In the genomic region with DNA sequence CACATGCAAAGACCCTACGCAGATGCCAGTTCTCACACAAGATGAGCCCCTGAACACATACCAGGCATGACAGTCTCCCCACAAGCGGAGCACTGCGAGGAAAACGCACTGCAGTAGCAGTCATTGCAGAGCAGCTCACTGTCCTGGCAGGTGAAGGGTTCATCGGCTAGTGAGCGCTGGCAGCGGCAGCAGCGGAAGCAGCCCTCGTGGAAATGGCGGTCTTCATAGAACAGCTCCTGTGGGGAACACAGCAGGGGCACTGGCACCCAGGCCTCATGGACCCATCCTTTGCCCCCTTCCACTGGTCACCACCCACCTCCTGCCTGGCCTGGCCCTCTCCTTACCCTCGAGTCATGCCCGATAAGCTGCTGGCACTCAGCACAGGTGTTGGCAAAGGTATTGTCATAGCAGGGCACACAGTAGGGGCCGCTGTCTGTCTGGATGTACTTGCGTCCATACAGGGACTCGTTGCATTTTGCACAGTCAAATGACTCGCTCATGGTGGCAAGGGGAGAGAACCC, we compare ENCODE assay signal across 11 cellular contexts. TPM values are rescaled to one million over a fixed set of nuclear protein-coding genes. Genes with fewer than 3 reads are reported as not detected.
DNase-seq lines count a peak whose midpoint lies in the region; ATAC-seq, FAIRE-seq and TF ChIP-seq lines count a peak whose summit lies in the region.
"Had no signal": no experiment of that assay in that cellular context is flagged by ENCODE, and none has a peak within 500 bp of the region (broad histone marks: within the 10 kb centered on the region; RNA-seq: fewer than 3 reads in every experiment).

No MANE protein-coding gene starts in this region.

- peaks cover 6% of the 10 kb centered on the region for H3K36me3 Mint-ChIP-seq in activated CD4-positive, alpha-beta T cell treated with anti-CD3 and anti-CD28 coated beads, Interleukin-2, amount 10 ng/mL, durations not matched to agents 7 days and 5 days (ENCODE audit: low read depth)
- H3K36me3 Mint-ChIP-seq: memory B cell had no signal

- H3K4me3 ChIP-seq in K562 (peak overlapping the region; percentile 65), mesodermal cell (ENCODE audit: extremely low read depth, insufficient read depth, low read length, poor library complexity, severe bottlenecking) (peak overlapping the region; percentile 11), thymus (ENCODE audit: low read length) (no peak overlapping the region)

- 66% methylated on average over 16 of the region's 16 CpGs for WGBS in K562 (ENCODE audit: insufficient coverage, low coverage, missing lambda C conversion rate)
- WGBS in mesodermal cell (ENCODE audit: insufficient coverage in 2 of 2), 2 experiments = 90 to 92% methylated on average over 16 of the region's 16 CpGs
- WGBS in thymus = 87% methylated on average over 16 of the region's 16 CpGs

- TF ChIP-seq POLR2A in K562 (conservative IDR thresholded peaks at IDR 0.05) = no peak

- peaks cover 82% of the 10 kb centered on the region for H3K36me3 ChIP-seq in K562 (ENCODE audit: control insufficient read depth, insufficient read depth, low read length)
- peaks cover 69% of the 10 kb centered on the region for H3K36me3 ChIP-seq in mesodermal cell (ENCODE audit: control insufficient read depth, insufficient read depth, low read length)
- no peaks in the 10 kb centered on the region for H3K36me3 ChIP-seq in thymus (ENCODE audit: control insufficient read depth, insufficient read depth)

- H3K9me3 Mint-ChIP-seq in activated CD4-positive, alpha-beta T cell treated with anti-CD3 and anti-CD28 coated beads, Interleukin-2, amount 10 ng/mL, durations not matched to agents 7 days and 5 days = no peaks in the 10 kb centered on the region
- H3K9me3 Mint-ChIP-seq: memory B cell had no signal

- H3K4me3 Mint-ChIP-seq in activated CD4-positive, alpha-beta T cell treated with anti-CD3 and anti-CD28 coated beads, Interleukin-2, amount 10 ng/mL, durations not matched to agents 7 days and 5 days = no peak overlapping the region
- H3K4me3 Mint-ChIP-seq: memory B cell had no signal

- H3K9me3 ChIP-seq in K562 (replicated peaks; ENCODE audit: control insufficient read depth, insufficient read depth, low read depth, low read length) (no peaks in the 10 kb centered on the region), mesodermal cell (ENCODE audit: control insufficient read depth, low read length) (no peaks in the 10 kb centered on the region), thymus (ENCODE audit: control insufficient read depth) (no peaks in the 10 kb centered on the region)

- peak overlapping the region; percentile 82 to 90 for H3K9ac ChIP-seq in K562 (ENCODE audit: insufficient read depth in 1 of 2, low read depth in 2 of 2, low read length in 2 of 2)

- POLR2A ChIA-PET in activated CD4-positive, alpha-beta T cell treated with anti-CD3 and anti-CD28 coated beads, Interleukin-2, amount 10 ng/mL, durations not matched to agents 7 days and 5 days (lab: Charles Lee) = no interaction called here
- POLR2A ChIA-PET in K562 (lab: Yijun Ruan, JAX) = interaction anchor here (0.6 to 5.9 kb wide), 3 partner anchors 13 to 436 kb away, joined by 3 to 66 read pairs (median 4); partner anchors contain the start of gene UTP11

- DNase-seq in activated CD4-positive, alpha-beta T cell treated with anti-CD3 and anti-CD28 coated beads, Interleukin-2, amount 10 ng/mL, durations not matched to agents 7 days and 5 days = no peak
- DNase-seq in activated CD4-positive, alpha-beta T cell treated with anti-CD3 and anti-CD28 coated beads for 4 hours = no peak
- DNase-seq in K562 (ENCODE audit: extremely low read depth in 1 of 4, low spot score in 3 of 4) (no peak), HPDE6-E6E7 (ENCODE audit: extremely low spot score) (no peak), NK-92 (lab: John Stamatoyannopoulos, UW; ENCODE audit: unreplicated experiment) (no peak)
- DNase-seq: SHP77 treated with DMSO at 0.1 percent for 48 hours; stimulated activated naive CD4-positive, alpha-beta T cell had no signal

- peak overlapping the region; percentile 43; the same call in 1 of the 2 replicates for H2AFZ ChIP-seq in K562 (ENCODE audit: low read depth, low read length)

- H3K4me1 Mint-ChIP-seq in activated CD4-positive, alpha-beta T cell treated with anti-CD3 and anti-CD28 coated beads, Interleukin-2, amount 10 ng/mL, durations not matched to agents 7 days and 5 days = peaks cover 54% of the 10 kb centered on the region

- TF ChIP-seq CTCF in K562 (IDR thresholded peaks at IDR 0.05 in 2 of 3, conservative IDR thresholded peaks at IDR 0.05 in 1 of 3; ENCODE audit: insufficient read depth in 2 of 3, low read depth in 1 of 3, low read length in 3 of 3) = peak in 2 of 3 experiments; percentile 21 to 23; a peak in 1 of 6 replicates

- peaks cover 68% of the 10 kb centered on the region for H3K79me2 ChIP-seq in K562 (ENCODE audit: control insufficient read depth, insufficient read depth, low read length)

- ATAC-seq in K562 = peak; percentile 40
- ATAC-seq in HG02884 (IDR thresholded peaks at IDR 0.05; ENCODE audit: unreplicated experiment) = no peak

- 0 out of 2 replicates have a peak, but pooled peaks cover 7% of the 10 kb centered on the region for H4K20me1 ChIP-seq in K562 (replicated peaks; ENCODE audit: control insufficient read depth, insufficient read depth, low read length)

- no peak for FAIRE-seq in K562 (lab: Jason Lieb, UNC)

- H3K27ac ChIP-seq in K562 (ENCODE audit: extremely low read depth, low read depth, low read length) (peak overlapping the region; percentile 96), mesodermal cell (ENCODE audit: low read depth, low read length, severe bottlenecking) (peak overlapping the region; percentile 100), thymus (ENCODE audit: low read depth) (peak overlapping the region; percentile 46)

- H3K27me3 Mint-ChIP-seq in activated CD4-positive, alpha-beta T cell treated with anti-CD3 and anti-CD28 coated beads, Interleukin-2, amount 10 ng/mL, durations not matched to agents 7 days and 5 days = no peaks in the 10 kb centered on the region

- H3K4me2 ChIP-seq in K562 (ENCODE audit: insufficient read depth, low read length) = peak overlapping the region; percentile 80

- no peaks in the 10 kb centered on the region for H3K27me3 ChIP-seq in K562 (ENCODE audit: control insufficient read depth in 2 of 2, insufficient read depth in 2 of 2, low read length in 2 of 2)
- no peaks in the 10 kb centered on the region for H3K27me3 ChIP-seq in thymus (ENCODE audit: control insufficient read depth, insufficient read depth)

- intact Hi-C loops in K562 (cut with micrococcal nuclease) = no loop called here

- peak in 1 of 2 experiments; percentile 16; a peak in 1 of 4 replicates for TF ChIP-seq RAD21 in K562 (CRISPR knock-in tag; conservative IDR thresholded peaks at IDR 0.05 in 1 of 2, IDR thresholded peaks at IDR 0.05 in 1 of 2)

- no peak for TF ChIP-seq EP300 in K562 (IDR thresholded peaks at IDR 0.05; ENCODE audit: low read length)

- H3K4me1 ChIP-seq in K562 (replicated peaks in 1 of 2; ENCODE audit: control insufficient read depth in 2 of 2, insufficient read depth in 2 of 2, low read length in 2 of 2) = peaks cover 51 to 73% of the 10 kb centered on the region in 2 experiments
- peaks cover 56% of the 10 kb centered on the region for H3K4me1 ChIP-seq in mesodermal cell (ENCODE audit: control insufficient read depth, insufficient read depth, low read length, poor library complexity, severe bottlenecking)
- H3K4me1 ChIP-seq in thymus (ENCODE audit: control insufficient read depth, insufficient read depth, low read length) = peaks cover 8% of the 10 kb centered on the region

- BruUV-seq in K562 (replicated peaks; lab: Mats Ljungman, UMichigan) = no TSS peak

- peak overlapping the region; percentile 90 for H3K27ac Mint-ChIP-seq in activated CD4-positive, alpha-beta T cell treated with anti-CD3 and anti-CD28 coated beads, Interleukin-2, amount 10 ng/mL, durations not matched to agents 7 days and 5 days
- H3K27ac Mint-ChIP-seq: memory B cell had no signal

- H3K9me1 ChIP-seq in K562 (ENCODE audit: control insufficient read depth, insufficient read depth, low read length) = peaks cover 2% of the 10 kb centered on the region

- CTCF ChIA-PET in activated CD4-positive, alpha-beta T cell treated with anti-CD3 and anti-CD28 coated beads, Interleukin-2, amount 10 ng/mL, durations not matched to agents 7 days and 5 days (lab: Charles Lee) = interaction anchor here (4.3 kb wide), 1 partner anchor 8 kb away, joined by 18 read pairs; the partner anchor contains the start of gene SF3A3
- CTCF ChIA-PET in K562 (lab: Yijun Ruan, JAX; ENCODE audit: low intra/inter-chr PET ratio) = no interaction called here

- in situ Hi-C loops in K562 (cut with MboI) = no loop called here

RNA-seq across cellular contexts. Expression of gene FHL3, which starts 6.3 kb away (rescaled TPM):
- 1 to 10 TPM; 9.8 to 9.9 TPM for total RNA-seq in activated CD4-positive, alpha-beta T cell treated with anti-CD3 and anti-CD28 coated beads, Interleukin-2, amount 10 ng/mL, durations not matched to agents 7 days and 5 days
- total RNA-seq in K562 (2011; cell fraction: chromatin; rRNA removed; ENCODE audit: low replicate concordance) = 89.8 and 202 TPM in 2 replicates
- total RNA-seq in K562 (2011; cell fraction: nucleolus; rRNA removed) = 99.7 and 116 TPM in 2 replicates
- 98.0 and 139 TPM in 2 replicates for total RNA-seq in K562 (2011; cell fraction: nucleoplasm; rRNA removed)
- total RNA-seq in K562 (2014; rRNA removed) = 55.7 and 80.3 TPM in 2 replicates
- total RNA-seq in K562 (2014; rRNA removed; fragmentation: Illumina TruSeq; extraction: Trizol) = 22.6 and 27.7 TPM in 2 replicates
- total RNA-seq in K562 (2015; rRNA removed; fragmentation: Illumina TruSeq; extraction: Trizol) = 34.1 and 35.1 TPM in 2 replicates
- total RNA-seq in K562 (2021) = 123 and 144 TPM in 2 replicates
- 14.8 and 18.9 TPM in 2 replicates for polyA plus RNA-seq in K562 (2011; rRNA removed)
- 31.0 and 53.9 TPM in 2 replicates for polyA plus RNA-seq in K562 (2011; cell fraction: cytosol; rRNA removed)
- polyA plus RNA-seq in K562 (2011; cell fraction: nucleus; rRNA removed) = 58.4 and 84.8 TPM in 2 replicates
- polyA plus RNA-seq in K562 (2012) = 76.0 and 140 TPM in 2 replicates
- polyA plus RNA-seq in K562 (2014; fragmentation: Illumina TruSeq; extraction: Trizol) = 117 and 145 TPM in 2 replicates
- 1 to 10 TPM; 6.1 to 8.0 TPM for polyA plus RNA-seq in K562 (2014; fragmentation: Nextera tagmentation; extraction: Ambion mirVana)
- polyA plus RNA-seq in K562 (2014; rRNA removed) = 56.7 and 61.4 TPM in 2 replicates
- polyA minus RNA-seq in K562 (2011; rRNA and poly(A)+ RNA removed) = 26.4 and 29.9 TPM in 2 replicates
- 46.4 and 60.9 TPM in 2 replicates for polyA minus RNA-seq in K562 (2011; cell fraction: cytosol; rRNA and poly(A)+ RNA removed)
- 41.9 and 46.1 TPM in 2 replicates for polyA minus RNA-seq in K562 (2011; cell fraction: nucleus; rRNA and poly(A)+ RNA removed)
- 73.2 TPM for polyA plus RNA-seq in mesodermal cell (2013, experiment 1 of 2)
- polyA plus RNA-seq in mesodermal cell (2013, experiment 2 of 2) = 62.8 TPM
- 18.7 TPM for polyA plus RNA-seq in thymus

RNA-seq across cellular contexts. Expression of gene SF3A3, which starts 9.2 kb away (rescaled TPM):
- 100 to 1,000 TPM in 1 of 2 experiments, 10 to 100 TPM in 1; 80.9 to 110 TPM for total RNA-seq in activated CD4-positive, alpha-beta T cell treated with anti-CD3 and anti-CD28 coated beads, Interleukin-2, amount 10 ng/mL, durations not matched to agents 7 days and 5 days
- 120 and 207 TPM in 2 replicates for total RNA-seq in K562 (2011; cell fraction: chromatin; rRNA removed; ENCODE audit: low replicate concordance)
- total RNA-seq in K562 (2011; cell fraction: nucleolus; rRNA removed) = 64.9 and 65.3 TPM in 2 replicates
- 96.5 and 110 TPM in 2 replicates for total RNA-seq in K562 (2011; cell fraction: nucleoplasm; rRNA removed)
- total RNA-seq in K562 (2014; rRNA removed) (237 and 305 TPM in 2 replicates), K562 (2014; rRNA removed; fragmentation: Illumina TruSeq; extraction: Trizol) (303 and 319 TPM in 2 replicates), K562 (2015; rRNA removed; fragmentation: Illumina TruSeq; extraction: Trizol) (348 and 384 TPM in 2 replicates), K562 (2021) (177 and 184 TPM in 2 replicates)
- polyA plus RNA-seq in K562 (2011; rRNA removed) (131 and 193 TPM in 2 replicates), K562 (2014; fragmentation: Illumina TruSeq; extraction: Trizol) (305 and 350 TPM in 2 replicates), K562 (2014; fragmentation: Nextera tagmentation; extraction: Ambion mirVana) (100 to 1,000 TPM; 197 to 467 TPM), K562 (2014; rRNA removed) (237 and 245 TPM in 2 replicates), thymus (26.8 TPM)
- polyA plus RNA-seq in K562 (2011; cell fraction: cytosol; rRNA removed) = 44.6 and 75.3 TPM in 2 replicates
- polyA plus RNA-seq in K562 (2011; cell fraction: nucleus; rRNA removed) = 44.8 and 71.7 TPM in 2 replicates
- 105 and 258 TPM in 2 replicates for polyA plus RNA-seq in K562 (2012)
- polyA minus RNA-seq in K562 (2011; rRNA and poly(A)+ RNA removed) = 201 and 210 TPM in 2 replicates
- polyA minus RNA-seq in K562 (2011; cell fraction: cytosol; rRNA and poly(A)+ RNA removed) = 101 and 121 TPM in 2 replicates
- polyA minus RNA-seq in K562 (2011; cell fraction: nucleus; rRNA and poly(A)+ RNA removed) = 39.4 and 86.4 TPM in 2 replicates
- 72.0 TPM for polyA plus RNA-seq in mesodermal cell (2013, experiment 1 of 2)
- polyA plus RNA-seq in mesodermal cell (2013, experiment 2 of 2) = 66.0 TPM

RNA-seq across cellular contexts. Expression of gene UTP11, which starts 13.6 kb away (rescaled TPM):
- total RNA-seq in activated CD4-positive, alpha-beta T cell treated with anti-CD3 and anti-CD28 coated beads, Interleukin-2, amount 10 ng/mL, durations not matched to agents 7 days and 5 days = 10 to 100 TPM; 33.0 to 34.8 TPM
- total RNA-seq in K562 (2011; cell fraction: chromatin; rRNA removed; ENCODE audit: low replicate concordance) = 67.0 and 115 TPM in 2 replicates
- 37.6 and 49.2 TPM in 2 replicates for total RNA-seq in K562 (2011; cell fraction: nucleolus; rRNA removed)
- 97.2 and 146 TPM in 2 replicates for total RNA-seq in K562 (2011; cell fraction: nucleoplasm; rRNA removed)
- total RNA-seq in K562 (2014; rRNA removed) = 125 and 137 TPM in 2 replicates
- 215 and 251 TPM in 2 replicates for total RNA-seq in K562 (2014; rRNA removed; fragmentation: Illumina TruSeq; extraction: Trizol)
- 214 and 221 TPM in 2 replicates for total RNA-seq in K562 (2015; rRNA removed; fragmentation: Illumina TruSeq; extraction: Trizol)
- 124 and 129 TPM in 2 replicates for total RNA-seq in K562 (2021)
- polyA plus RNA-seq in K562 (2011; rRNA removed) = 67.6 and 91.1 TPM in 2 replicates
- polyA plus RNA-seq in K562 (2011; cell fraction: cytosol; rRNA removed) = 22.4 and 42.7 TPM in 2 replicates
- 18.0 and 28.1 TPM in 2 replicates for polyA plus RNA-seq in K562 (2011; cell fraction: nucleus; rRNA removed)
- polyA plus RNA-seq in K562 (2012) = 76.5 and 96.7 TPM in 2 replicates
- 329 and 378 TPM in 2 replicates for polyA plus RNA-seq in K562 (2014; fragmentation: Illumina TruSeq; extraction: Trizol)
- 100 to 1,000 TPM; 269 to 303 TPM for polyA plus RNA-seq in K562 (2014; fragmentation: Nextera tagmentation; extraction: Ambion mirVana)
- polyA plus RNA-seq in K562 (2014; rRNA removed) = 167 and 253 TPM in 2 replicates
- polyA minus RNA-seq in K562 (2011; rRNA and poly(A)+ RNA removed) = 46.0 and 51.0 TPM in 2 replicates
- 25.8 and 26.4 TPM in 2 replicates for polyA minus RNA-seq in K562 (2011; cell fraction: cytosol; rRNA and poly(A)+ RNA removed)
- 17.6 and 38.0 TPM in 2 replicates for polyA minus RNA-seq in K562 (2011; cell fraction: nucleus; rRNA and poly(A)+ RNA removed)
- 63.0 TPM for polyA plus RNA-seq in mesodermal cell (2013, experiment 1 of 2)
- polyA plus RNA-seq in mesodermal cell (2013, experiment 2 of 2) = 61.6 TPM
- polyA plus RNA-seq in thymus = 30.3 TPM

RNA-seq across cellular contexts. Expression of gene POU3F1, which starts 47.6 kb away (rescaled TPM):
- total RNA-seq in activated CD4-positive, alpha-beta T cell treated with anti-CD3 and anti-CD28 coated beads, Interleukin-2, amount 10 ng/mL, durations not matched to agents 7 days and 5 days = not detected
- not detected in 2 replicates for total RNA-seq in K562 (2011; cell fraction: chromatin; rRNA removed; ENCODE audit: low replicate concordance)
- total RNA-seq in K562 (2011; cell fraction: nucleolus; rRNA removed) = 0.13 TPM in 1 of 2 replicates, not detected in the other
- not detected in 2 replicates for total RNA-seq in K562 (2011; cell fraction: nucleoplasm; rRNA removed)
- total RNA-seq in K562 (2014; rRNA removed) (0.08 and 0.09 TPM in 2 replicates), K562 (2014; rRNA removed; fragmentation: Illumina TruSeq; extraction: Trizol) (not detected in 2 replicates), K562 (2015; rRNA removed; fragmentation: Illumina TruSeq; extraction: Trizol) (not detected in 2 replicates), K562 (2021) (not detected in 2 replicates)
- polyA plus RNA-seq in K562 (2011; rRNA removed) (0.05 TPM in 1 of 2 replicates, not detected in the other), K562 (2014; fragmentation: Illumina TruSeq; extraction: Trizol) (not detected in 2 replicates), K562 (2014; fragmentation: Nextera tagmentation; extraction: Ambion mirVana) (not detected), K562 (2014; rRNA removed) (not detected in 2 replicates), thymus (0.30 TPM)
- polyA plus RNA-seq in K562 (2011; cell fraction: cytosol; rRNA removed) = not detected in 2 replicates
- 0.06 and 0.15 TPM in 2 replicates for polyA plus RNA-seq in K562 (2011; cell fraction: nucleus; rRNA removed)
- polyA plus RNA-seq in K562 (2012) = not detected in 2 replicates
- not detected in 2 replicates for polyA minus RNA-seq in K562 (2011; rRNA and poly(A)+ RNA removed)
- not detected in 2 replicates for polyA minus RNA-seq in K562 (2011; cell fraction: cytosol; rRNA and poly(A)+ RNA removed)
- 0.13 and 0.33 TPM in 2 replicates for polyA minus RNA-seq in K562 (2011; cell fraction: nucleus; rRNA and poly(A)+ RNA removed)
- 0.96 TPM for polyA plus RNA-seq in mesodermal cell (2013, experiment 1 of 2)
- 0.71 TPM for polyA plus RNA-seq in mesodermal cell (2013, experiment 2 of 2)

RNA-seq across cellular contexts. Expression of gene INPP5B, which starts 52.1 kb away (rescaled TPM):
- 10 to 100 TPM; 31.5 to 33.8 TPM for total RNA-seq in activated CD4-positive, alpha-beta T cell treated with anti-CD3 and anti-CD28 coated beads, Interleukin-2, amount 10 ng/mL, durations not matched to agents 7 days and 5 days
- total RNA-seq in K562 (2011; cell fraction: chromatin; rRNA removed; ENCODE audit: low replicate concordance) = 143 and 150 TPM in 2 replicates
- total RNA-seq in K562 (2011; cell fraction: nucleolus; rRNA removed) = 71.7 and 79.2 TPM in 2 replicates
- total RNA-seq in K562 (2011; cell fraction: nucleoplasm; rRNA removed) = 90.1 and 108 TPM in 2 replicates
- total RNA-seq in K562 (2014; rRNA removed) (25.2 and 33.7 TPM in 2 replicates), K562 (2014; rRNA removed; fragmentation: Illumina TruSeq; extraction: Trizol) (26.3 and 27.9 TPM in 2 replicates), K562 (2015; rRNA removed; fragmentation: Illumina TruSeq; extraction: Trizol) (22.2 and 23.6 TPM in 2 replicates), K562 (2021) (27.8 and 28.7 TPM in 2 replicates)
- polyA plus RNA-seq in K562 (2011; rRNA removed) (20.9 and 27.8 TPM in 2 replicates), K562 (2014; fragmentation: Illumina TruSeq; extraction: Trizol) (19.7 and 19.8 TPM in 2 replicates), K562 (2014; fragmentation: Nextera tagmentation; extraction: Ambion mirVana) (10 to 100 TPM; 14.1 to 16.5 TPM), K562 (2014; rRNA removed) (18.5 and 20.9 TPM in 2 replicates), thymus (24.8 TPM)
- polyA plus RNA-seq in K562 (2011; cell fraction: cytosol; rRNA removed) = 13.6 and 20.1 TPM in 2 replicates
- 33.3 and 37.6 TPM in 2 replicates for polyA plus RNA-seq in K562 (2011; cell fraction: nucleus; rRNA removed)
- 10.8 and 18.4 TPM in 2 replicates for polyA plus RNA-seq in K562 (2012)
- polyA minus RNA-seq in K562 (2011; rRNA and poly(A)+ RNA removed) = 43.4 and 44.7 TPM in 2 replicates
- polyA minus RNA-seq in K562 (2011; cell fraction: cytosol; rRNA and poly(A)+ RNA removed) = 23.4 and 25.6 TPM in 2 replicates
- polyA minus RNA-seq in K562 (2011; cell fraction: nucleus; rRNA and poly(A)+ RNA removed) = 26.3 and 44.0 TPM in 2 replicates
- polyA plus RNA-seq in mesodermal cell (2013, experiment 1 of 2) = 14.7 TPM
- polyA plus RNA-seq in mesodermal cell (2013, experiment 2 of 2) = 15.0 TPM

Comparison
In these comparisons a context has a peak if more than half of its experiments do, and no peak if none do; other contexts are left out.
1. H3K27ac ChIP-seq: peak in every context shown above with its lines; median percentile 100 in mesodermal cell; 96 in K562; 46 in thymus.